Comparison of ENCODE assay signal across 1 cellular context in the genomic region with DNA sequence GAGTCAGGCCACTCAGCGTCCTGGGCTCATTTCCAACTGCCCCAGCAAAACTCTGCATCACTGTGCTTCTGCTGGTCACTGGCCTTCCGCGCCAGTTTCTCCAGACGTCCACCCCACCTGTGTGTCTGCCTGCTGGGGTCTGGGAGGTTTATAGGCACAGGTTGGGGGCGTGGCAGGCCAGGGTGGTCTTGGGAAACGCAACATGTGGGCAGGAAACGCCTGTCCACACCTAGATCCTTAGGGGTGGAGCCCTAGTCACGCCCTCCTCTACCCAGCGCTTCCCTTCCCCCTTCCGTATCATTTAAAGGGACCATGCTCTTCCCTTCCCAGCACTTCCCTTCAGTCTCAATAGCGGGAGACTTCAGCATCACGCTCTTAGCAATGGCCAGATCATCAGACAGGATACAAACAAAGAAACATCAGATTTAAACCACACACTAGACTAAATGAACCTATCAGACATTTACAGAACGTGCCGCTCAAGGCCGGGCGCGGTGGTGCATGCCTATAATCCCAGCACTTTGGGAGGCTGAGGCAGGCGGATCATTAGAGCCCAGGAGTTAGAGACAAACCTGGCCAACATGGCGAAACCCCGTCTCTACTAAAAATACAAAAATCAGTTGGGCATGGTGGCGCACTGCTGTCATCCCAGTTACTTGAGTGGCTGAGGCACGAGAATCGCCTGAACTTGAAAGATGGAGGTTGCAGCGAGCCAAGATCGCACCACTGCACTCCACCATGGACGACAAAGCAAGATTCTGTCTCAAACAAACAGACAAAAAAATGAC.
A peak's percentile ranks its signal among the peaks of the same experiment; 100 is the strongest.
TF ChIP-seq lines count a peak whose summit lies in the region.

No MANE protein-coding gene starts in this region.

TF ChIP-seq in K562, 482 proteins besides CTCF, POLR2A, EP300 and RAD21 (continued from another document and continues in another):
- TF ChIP-seq MGA (IDR thresholded peaks at IDR 0.05) = no peak
- peak; percentile 50; the same call in 1 of the 2 replicates for TF ChIP-seq NBN (IDR thresholded peaks at IDR 0.05; ENCODE audit: low read depth)
- TF ChIP-seq, protein P1, sequence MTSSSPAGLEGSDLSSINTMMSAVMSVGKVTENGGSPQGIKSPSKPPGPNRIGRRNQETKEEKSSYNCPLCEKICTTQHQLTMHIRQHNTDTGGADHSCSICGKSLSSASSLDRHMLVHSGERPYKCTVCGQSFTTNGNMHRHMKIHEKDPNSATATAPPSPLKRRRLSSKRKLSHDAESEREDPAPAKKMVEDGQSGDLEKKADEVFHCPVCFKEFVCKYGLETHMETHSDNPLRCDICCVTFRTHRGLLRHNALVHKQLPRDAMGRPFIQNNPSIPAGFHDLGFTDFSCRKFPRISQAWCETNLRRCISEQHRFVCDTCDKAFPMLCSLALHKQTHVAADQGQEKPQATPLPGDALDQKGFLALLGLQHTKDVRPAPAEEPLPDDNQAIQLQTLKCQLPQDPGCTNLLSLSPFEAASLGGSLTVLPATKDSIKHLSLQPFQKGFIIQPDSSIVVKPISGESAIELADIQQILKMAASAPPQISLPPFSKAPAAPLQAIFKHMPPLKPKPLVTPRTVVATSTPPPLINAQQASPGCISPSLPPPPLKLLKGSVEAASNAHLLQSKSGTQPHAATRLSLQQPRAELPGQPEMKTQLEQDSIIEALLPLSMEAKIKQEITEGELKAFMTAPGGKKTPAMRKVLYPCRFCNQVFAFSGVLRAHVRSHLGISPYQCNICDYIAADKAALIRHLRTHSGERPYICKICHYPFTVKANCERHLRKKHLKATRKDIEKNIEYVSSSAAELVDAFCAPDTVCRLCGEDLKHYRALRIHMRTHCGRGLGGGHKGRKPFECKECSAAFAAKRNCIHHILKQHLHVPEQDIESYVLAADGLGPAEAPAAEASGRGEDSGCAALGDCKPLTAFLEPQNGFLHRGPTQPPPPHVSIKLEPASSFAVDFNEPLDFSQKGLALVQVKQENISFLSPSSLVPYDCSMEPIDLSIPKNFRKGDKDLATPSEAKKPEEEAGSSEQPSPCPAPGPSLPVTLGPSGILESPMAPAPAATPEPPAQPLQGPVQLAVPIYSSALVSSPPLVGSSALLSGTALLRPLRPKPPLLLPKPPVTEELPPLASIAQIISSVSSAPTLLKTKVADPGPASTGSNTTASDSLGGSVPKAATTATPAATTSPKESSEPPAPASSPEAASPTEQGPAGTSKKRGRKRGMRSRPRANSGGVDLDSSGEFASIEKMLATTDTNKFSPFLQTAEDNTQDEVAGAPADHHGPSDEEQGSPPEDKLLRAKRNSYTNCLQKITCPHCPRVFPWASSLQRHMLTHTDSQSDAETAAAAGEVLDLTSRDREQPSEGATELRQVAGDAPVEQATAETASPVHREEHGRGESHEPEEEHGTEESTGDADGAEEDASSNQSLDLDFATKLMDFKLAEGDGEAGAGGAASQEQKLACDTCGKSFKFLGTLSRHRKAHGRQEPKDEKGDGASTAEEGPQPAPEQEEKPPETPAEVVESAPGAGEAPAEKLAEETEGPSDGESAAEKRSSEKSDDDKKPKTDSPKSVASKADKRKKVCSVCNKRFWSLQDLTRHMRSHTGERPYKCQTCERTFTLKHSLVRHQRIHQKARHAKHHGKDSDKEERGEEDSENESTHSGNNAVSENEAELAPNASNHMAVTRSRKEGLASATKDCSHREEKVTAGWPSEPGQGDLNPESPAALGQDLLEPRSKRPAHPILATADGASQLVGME (CRISPR knock-in tag; IDR thresholded peaks at IDR 0.05) = no peak; the same call in 1 of the 2 replicates
- no peak for TF ChIP-seq ZSCAN29 (IDR thresholded peaks at IDR 0.05)
- TF ChIP-seq CBX3 (IDR thresholded peaks at IDR 0.05; ENCODE audit: borderline replicate concordance in 1 of 2, low read length in 2 of 2) = no peak
- no peak; the same call in 1 of the 2 replicates for TF ChIP-seq DIDO1 (tag; IDR thresholded peaks at IDR 0.05; ENCODE audit: low read depth)
- no peak for TF ChIP-seq IFI16 (CRISPR knock-in tag; IDR thresholded peaks at IDR 0.05)
- TF ChIP-seq, protein P2, sequence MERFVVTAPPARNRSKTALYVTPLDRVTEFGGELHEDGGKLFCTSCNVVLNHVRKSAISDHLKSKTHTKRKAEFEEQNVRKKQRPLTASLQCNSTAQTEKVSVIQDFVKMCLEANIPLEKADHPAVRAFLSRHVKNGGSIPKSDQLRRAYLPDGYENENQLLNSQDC (CRISPR knock-in tag; IDR thresholded peaks at IDR 0.05) = 0 out of 2 replicates have a peak, but pooled peaks have one; percentile 23
- no peak for TF ChIP-seq ZNF717 (CRISPR knock-in tag; IDR thresholded peaks at IDR 0.05)
- TF ChIP-seq ZFP36 (IDR thresholded peaks at IDR 0.05; ENCODE audit: low read depth, low read length, partially characterized antibody) = peak; percentile 7
- TF ChIP-seq RB1 (IDR thresholded peaks at IDR 0.05; ENCODE audit: low read depth) = peak; percentile 78; the same call in 1 of the 2 replicates
- TF ChIP-seq NR3C1 (CRISPR knock-in tag; IDR thresholded peaks at IDR 0.05) = no peak
- TF ChIP-seq, protein P3, sequence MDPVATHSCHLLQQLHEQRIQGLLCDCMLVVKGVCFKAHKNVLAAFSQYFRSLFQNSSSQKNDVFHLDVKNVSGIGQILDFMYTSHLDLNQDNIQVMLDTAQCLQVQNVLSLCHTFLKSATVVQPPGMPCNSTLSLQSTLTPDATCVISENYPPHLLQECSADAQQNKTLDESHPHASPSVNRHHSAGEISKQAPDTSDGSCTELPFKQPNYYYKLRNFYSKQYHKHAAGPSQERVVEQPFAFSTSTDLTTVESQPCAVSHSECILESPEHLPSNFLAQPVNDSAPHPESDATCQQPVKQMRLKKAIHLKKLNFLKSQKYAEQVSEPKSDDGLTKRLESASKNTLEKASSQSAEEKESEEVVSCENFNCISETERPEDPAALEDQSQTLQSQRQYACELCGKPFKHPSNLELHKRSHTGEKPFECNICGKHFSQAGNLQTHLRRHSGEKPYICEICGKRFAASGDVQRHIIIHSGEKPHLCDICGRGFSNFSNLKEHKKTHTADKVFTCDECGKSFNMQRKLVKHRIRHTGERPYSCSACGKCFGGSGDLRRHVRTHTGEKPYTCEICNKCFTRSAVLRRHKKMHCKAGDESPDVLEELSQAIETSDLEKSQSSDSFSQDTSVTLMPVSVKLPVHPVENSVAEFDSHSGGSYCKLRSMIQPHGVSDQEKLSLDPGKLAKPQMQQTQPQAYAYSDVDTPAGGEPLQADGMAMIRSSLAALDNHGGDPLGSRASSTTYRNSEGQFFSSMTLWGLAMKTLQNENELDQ (CRISPR knock-in tag; IDR thresholded peaks at IDR 0.05; ENCODE audit: borderline replicate concordance) = no peak
- TF ChIP-seq ZNF24 (IDR thresholded peaks at IDR 0.05) = peak; percentile 51; the same call in 1 of the 2 replicates
- no peak for TF ChIP-seq HNRNPUL1 (IDR thresholded peaks at IDR 0.05; ENCODE audit: low read length)
- TF ChIP-seq HINFP (tag; conservative IDR thresholded peaks at IDR 0.05; ENCODE audit: low read depth) = no peak
- no peak for TF ChIP-seq MTA2 (IDR thresholded peaks at IDR 0.05; ENCODE audit: low read depth)
- TF ChIP-seq E4F1 (CRISPR knock-in tag; IDR thresholded peaks at IDR 0.05; ENCODE audit: borderline replicate concordance) = no peak
- peak in 1 of 2 experiments; percentile 72; a peak in 2 of 4 replicates for TF ChIP-seq SRF (CRISPR knock-in tag; IDR thresholded peaks at IDR 0.05)
- TF ChIP-seq TCF3 (CRISPR knock-in tag; IDR thresholded peaks at IDR 0.05) = peak; percentile 58
- TF ChIP-seq ZNF212 (CRISPR knock-in tag; IDR thresholded peaks at IDR 0.05) = no peak
- no peak for TF ChIP-seq SAP30 (IDR thresholded peaks at IDR 0.05; ENCODE audit: borderline replicate concordance, insufficient read depth, low read depth, low read length, poor library complexity, severe bottlenecking)
- TF ChIP-seq SNAPC5 (CRISPR knock-in tag; IDR thresholded peaks at IDR 0.05) = no peak
- no peak for TF ChIP-seq ATF1 (CRISPR knock-in tag; IDR thresholded peaks at IDR 0.05)
- TF ChIP-seq ATF1 (tag; IDR thresholded peaks at IDR 0.05) = peak; percentile 74
- TF ChIP-seq ZNF584 (CRISPR knock-in tag; IDR thresholded peaks at IDR 0.05; ENCODE audit: low read depth) = no peak
- TF ChIP-seq ZNF134 (CRISPR knock-in tag; conservative IDR thresholded peaks at IDR 0.05) = no peak
